In genomic region chr12:49582201-49582600, GRCh38 we compare ENCODE assay signal across 13 cellular contexts. TPM values are rescaled to one million over a fixed set of nuclear protein-coding genes. Genes with fewer than 3 reads are reported as not detected.
"Had no signal": no experiment of that assay in that cellular context is flagged by ENCODE, and none has a peak within 500 bp of the region (broad histone marks: within the 10 kb centered on the region; RNA-seq: fewer than 3 reads in every experiment).

No MANE protein-coding gene starts in this region.

- H3K27ac Mint-ChIP-seq: activated CD4-positive, alpha-beta memory T cell treated with anti-CD3 and anti-CD28 coated beads, Interleukin-2, amount 10 ng/mL, durations not matched to agents 7 days and 5 days; T-cell had no signal

- H3K4me3 Mint-ChIP-seq: activated CD4-positive, alpha-beta memory T cell treated with anti-CD3 and anti-CD28 coated beads, Interleukin-2, amount 10 ng/mL, durations not matched to agents 7 days and 5 days; T-cell had no signal

- ATAC-seq: gastrocnemius medialis, T-cell, upper lobe of right lung had no signal

- DNase-seq: activated CD4-positive, alpha-beta memory T cell treated with anti-CD3 and anti-CD28 coated beads, Interleukin-2, amount 10 ng/mL, durations not matched to agents 7 days and 5 days; activated gamma-delta T cell treated with Interleukin-2 at 50 U/mL for 16 hours; erythroblast; gastrocnemius medialis; midbrain; naive B cell; retina; stimulated activated naive CD4-positive, alpha-beta T cell; T-cell; T1000; upper lobe of right lung had no signal

- H3K9me3 Mint-ChIP-seq: activated CD4-positive, alpha-beta memory T cell treated with anti-CD3 and anti-CD28 coated beads, Interleukin-2, amount 10 ng/mL, durations not matched to agents 7 days and 5 days; naive B cell; T-cell had no signal

- H3K27me3 Mint-ChIP-seq: activated CD4-positive, alpha-beta memory T cell treated with anti-CD3 and anti-CD28 coated beads, Interleukin-2, amount 10 ng/mL, durations not matched to agents 7 days and 5 days; naive B cell; T-cell had no signal

RNA-seq across cellular contexts. Expression of gene FAM186B, which starts 23.2 kb away (rescaled TPM):
- total RNA-seq: activated CD4-positive, alpha-beta memory T cell treated with anti-CD3 and anti-CD28 coated beads, Interleukin-2, amount 10 ng/mL, durations not matched to agents 7 days and 5 days; ascending aorta had no signal

RNA-seq across cellular contexts. Expression of gene KCNH3, which starts 43.4 kb away (rescaled TPM):
- total RNA-seq: ascending aorta, gastrocnemius medialis, lung microvascular endothelial cell had no signal
